ENCODE assay signal across 17 cellular contexts in genomic region chr15:56988219-56988618, GRCh38.
"Had no signal": no experiment of that assay in that cellular context is flagged by ENCODE, and none has a peak within 500 bp of the region (broad histone marks: within the 10 kb centered on the region; RNA-seq: fewer than 3 reads in every experiment).

No MANE protein-coding gene starts in this region.

- H3K9me3 ChIP-seq: left ventricle myocardium inferior, mucosa of descending colon, neutrophil had no signal

- H3K4me3 Mint-ChIP-seq: activated naive CD8-positive, alpha-beta T cell; central memory CD8-positive, alpha-beta T cell; natural killer cell; stimulated activated naive B cell treated with anti-CD40 and anti-IgM and Interleukin-4, amounts not matched to agents 10 μg/mL and 1 μg/mL and 100 μg/mL, for 72 hours had no signal

- H3K27me3 Mint-ChIP-seq: activated naive CD8-positive, alpha-beta T cell; central memory CD8-positive, alpha-beta T cell; stimulated activated naive B cell treated with anti-CD40 and anti-IgM and Interleukin-4, amounts not matched to agents 10 μg/mL and 1 μg/mL and 100 μg/mL, for 72 hours had no signal

- H3K27ac ChIP-seq: coronary artery, left ventricle myocardium inferior, neutrophil, parathyroid adenoma had no signal

- H3K9me3 Mint-ChIP-seq: central memory CD8-positive, alpha-beta T cell; natural killer cell; stimulated activated naive B cell treated with anti-CD40 and anti-IgM and Interleukin-4, amounts not matched to agents 10 μg/mL and 1 μg/mL and 100 μg/mL, for 72 hours had no signal

- H3K9ac ChIP-seq: parathyroid adenoma had no signal

- H3K27me3 ChIP-seq: neutrophil had no signal

- H3K4me3 ChIP-seq: coronary artery, left ventricle myocardium inferior, mucosa of descending colon had no signal

- H2AFZ ChIP-seq: parathyroid adenoma had no signal

- H3K27ac Mint-ChIP-seq: activated naive CD8-positive, alpha-beta T cell; natural killer cell; stimulated activated naive B cell treated with anti-CD40 and anti-IgM and Interleukin-4, amounts not matched to agents 10 μg/mL and 1 μg/mL and 100 μg/mL, for 72 hours had no signal

- DNase-seq: activated gamma-delta T cell; activated T-cell treated with anti-CD3 and anti-CD28 coated beads, Interleukin-2, amount 50 U/mL, for 1 hour; amniotic stem cell; effector CD4-positive, alpha-beta T cell; foreskin fibroblast; hippocampal formation; left ventricle myocardium inferior; mucosa of descending colon; natural killer cell; stimulated activated naive B cell treated with anti-CD40 and anti-IgM and Interleukin-4, amounts not matched to agents 10 μg/mL and 1 μg/mL and 100 μg/mL, for 72 hours; T-helper 2 cell; trophoblast cell had no signal

- H3K36me3 ChIP-seq: left ventricle myocardium inferior, neutrophil had no signal

- ATAC-seq: mucosa of descending colon; natural killer cell; stimulated activated naive B cell treated with anti-CD40 and anti-IgM and Interleukin-4, amounts not matched to agents 10 μg/mL and 1 μg/mL and 100 μg/mL, for 72 hours had no signal
